8 cellular contexts compared by ENCODE assay signal in genomic region chr19:53520547-53521372, GRCh38. TPM values are rescaled to one million over a fixed set of nuclear protein-coding genes. Genes with fewer than 3 reads are reported as not detected.
DNase-seq lines count a peak whose midpoint lies in the region; ATAC-seq, FAIRE-seq and TF ChIP-seq lines count a peak whose summit lies in the region.

No MANE protein-coding gene starts in this region.

- H3K27ac Mint-ChIP-seq in HFFc6 (peak overlapping the region; percentile 95), T-helper 17 cell (peak overlapping the region; percentile 59)

- H3K27me3 ChIP-seq in GM06990 (replicated peaks; ENCODE audit: control insufficient read depth, insufficient read depth, low read length) (no peaks in the 10 kb centered on the region), right cardiac atrium (ENCODE audit: control insufficient read depth, insufficient read depth) (no peaks in the 10 kb centered on the region), psoas muscle (ENCODE audit: insufficient read depth in 3 of 3, low read length in 2 of 3) (no peaks in the 10 kb centered on the region)

- TF ChIP-seq CTCF in GM06990 (IDR thresholded peaks at IDR 0.05; ENCODE audit: insufficient read depth, low read length, poor library complexity, severe bottlenecking) (no peak), HFFc6 (IDR thresholded peaks at IDR 0.05) (no peak), psoas muscle (IDR thresholded peaks at IDR 0.05) (no peak)

- H3K27ac ChIP-seq in right cardiac atrium (ENCODE audit: low read length): peak overlapping the region; percentile 86
- H3K27ac ChIP-seq in psoas muscle: peak overlapping the region; percentile 87

- ATAC-seq in T-helper 17 cell (peak; percentile 99), right cardiac atrium (peak; percentile 99), psoas muscle (peak; percentile 97 to 99 (median 98))

- peak; percentile 5 for FAIRE-seq in urothelium cell line (lab: Jason Lieb, UNC)

- under 1% methylated on average over 46 of the region's 46 CpGs for WGBS in right cardiac atrium
- 0 to 1% (median 1%) methylated on average over 46 of the region's 46 CpGs for WGBS in psoas muscle, 3 donors

- H3K4me3 ChIP-seq in GM06990 (replicated peaks; ENCODE audit: low read depth, low read length) (peak overlapping the region; percentile 86), right cardiac atrium (ENCODE audit: low read length) (peak overlapping the region; percentile 60), psoas muscle (peak overlapping the region; percentile 67)

- peaks cover 7% of the 10 kb centered on the region for H3K9me3 Mint-ChIP-seq in HFFc6

- DNase-seq in GM06990 (ENCODE audit: extremely low read depth, insufficient read length) (peak; percentile 85), HFFc6 (peak; percentile 98), NCI-H1092 (lab: John Stamatoyannopoulos, UW) (peak; percentile 94), T-helper 17 cell (peak; percentile 73 to 77 (median 77)), anterior cingulate cortex (lab: John Stamatoyannopoulos, UW) (peak; percentile 69 to 99 (median 95)), right cardiac atrium (peak; percentile 98), psoas muscle (peak; percentile 95 to 98), urothelium cell line (ENCODE audit: low spot score) (peak; percentile 89)

- peaks cover 5% of the 10 kb centered on the region; the same call in 1 of the 2 replicates for H3K27me3 Mint-ChIP-seq in HFFc6 (ENCODE audit: insufficient read depth)
- H3K27me3 Mint-ChIP-seq in T-helper 17 cell: no peaks in the 10 kb centered on the region

- intact Hi-C loops in right cardiac atrium (cut with DNase I) (no loop called here), psoas muscle (cut with DNase I) (loop anchor here in 1 of 2 donors (5.0 kb wide), 1 partner anchor 667 kb away; the partner anchor contains the start of gene MBOAT7)

- H3K36me3 Mint-ChIP-seq in HFFc6 (ENCODE audit: low read depth) (peaks cover 38% of the 10 kb centered on the region), T-helper 17 cell (ENCODE audit: low read depth) (peaks cover 2% of the 10 kb centered on the region)

- peaks cover 13% of the 10 kb centered on the region for H3K4me1 Mint-ChIP-seq in HFFc6 (ENCODE audit: low read depth)
- H3K4me1 Mint-ChIP-seq in T-helper 17 cell: peaks cover 8% of the 10 kb centered on the region

- H3K4me3 Mint-ChIP-seq in HFFc6 (peak overlapping the region; percentile 100), T-helper 17 cell (peak overlapping the region; percentile 97)

- H3K9me3 ChIP-seq in T-helper 17 cell (ENCODE audit: control insufficient read depth, low read length, poor library complexity, severe bottlenecking) (peaks cover 2% of the 10 kb centered on the region), right cardiac atrium (ENCODE audit: control insufficient read depth, low read length) (no peaks in the 10 kb centered on the region), psoas muscle (peaks cover 21% of the 10 kb centered on the region)

- peaks cover 3% of the 10 kb centered on the region for H3K4me1 ChIP-seq in right cardiac atrium (ENCODE audit: control insufficient read depth, insufficient read depth, low read length)
- H3K4me1 ChIP-seq in psoas muscle: peaks cover 5% of the 10 kb centered on the region

- H3K36me3 ChIP-seq in GM06990 (ENCODE audit: control insufficient read depth, insufficient read depth, low read length): no peaks in the 10 kb centered on the region
- H3K36me3 ChIP-seq in psoas muscle (ENCODE audit: insufficient read depth in 1 of 2, low read depth in 1 of 2): no peaks in the 10 kb centered on the region

RNA-seq across cellular contexts. Expression of gene ZNF331, which starts 17.2 kb away (rescaled TPM):
- total RNA-seq in HFFc6 (2021; fragmentation: NEBNext Ultra II Directional; extraction: Animal tissue kit (Norgen Biotek cat#: 25700)): 10 to 100 TPM in 4 of 6 experiments, 1 to 10 TPM in 2; 9.8 to 13.0 (median 11.3) TPM
- total RNA-seq in T-helper 17 cell: 100 to 1,000 TPM; 179 to 183 TPM
- total RNA-seq in right cardiac atrium: 10 to 100 TPM; 11.7 to 30.3 (median 15.2) TPM
- 22.2 TPM for polyA plus RNA-seq in right cardiac atrium
- 10 to 100 TPM in 1 of 4 donors, 1 to 10 TPM in 3; 4.8 to 10.3 (median 8.8) TPM for total RNA-seq in psoas muscle
- polyA plus RNA-seq in psoas muscle: 10 to 100 TPM in 1 of 3 donors, 1 to 10 TPM in 2; 3.8 to 29.0 (median 8.7) TPM

RNA-seq across cellular contexts. Expression of gene ZNF813, which starts 53.2 kb away (rescaled TPM):
- 1 to 10 TPM; 2.0 to 6.4 (median 3.4) TPM for total RNA-seq in HFFc6 (2021; fragmentation: NEBNext Ultra II Directional; extraction: Animal tissue kit (Norgen Biotek cat#: 25700))
- 1 to 10 TPM; 1.3 to 3.6 TPM for total RNA-seq in T-helper 17 cell
- total RNA-seq in right cardiac atrium: 1 to 10 TPM; 1.4 to 2.4 (median 1.8) TPM
- 0.86 TPM for polyA plus RNA-seq in right cardiac atrium
- total RNA-seq in psoas muscle: 1 to 10 TPM in 2 of 4 donors, under 1 TPM in 2; 0.42 to 1.7 (median 0.95) TPM
- polyA plus RNA-seq in psoas muscle: 1 to 10 TPM in 1 of 3 donors, under 1 TPM in 2; 0.31 to 1.1 (median 0.99) TPM

Comparison
In these comparisons a context has a peak if more than half of its experiments do, and no peak if none do; other contexts are left out.
1. Peak in every context shown above with its lines: DNase-seq, ATAC-seq, H3K4me3 ChIP-seq and H3K27ac ChIP-seq.
2. RNA of gene ZNF331, which starts 17.2 kb away (total RNA-seq): 179 to 183 TPM in T-helper 17 cell; 11.7 to 30.3 TPM in right cardiac atrium, 9.8 to 13.0 TPM in HFFc6 and 4.8 to 10.3 TPM in psoas muscle; every median in the first group is over 4 times any median in the second.